In genomic region chr14:23160924-23161522, GRCh38 we compare ENCODE assay signal across 8 cellular contexts. TPM values are rescaled to one million over a fixed set of nuclear protein-coding genes. Genes with fewer than 3 reads are reported as not detected.
DNase-seq lines count a peak whose midpoint lies in the region; ATAC-seq, FAIRE-seq and TF ChIP-seq lines count a peak whose summit lies in the region.

No MANE protein-coding gene starts in this region.

- no peaks in the 10 kb centered on the region for H3K9me3 ChIP-seq in lower lobe of right lung

- no peaks in the 10 kb centered on the region for H3K36me3 Mint-ChIP-seq in activated naive CD4-positive, alpha-beta T cell treated with anti-CD3 and anti-CD28 coated beads for 36 hours (ENCODE audit: low read depth)

- H3K4me3 ChIP-seq in AG09309 (ENCODE audit: control insufficient read depth, low read depth, low read length) (no peak overlapping the region), dorsolateral prefrontal cortex (no peak overlapping the region), lower lobe of right lung (no peak overlapping the region)

- intact Hi-C loops in dorsolateral prefrontal cortex (cut with DNase I) (no loop called here), lower lobe of right lung (cut with DNase I) (no loop called here)
- intact Hi-C loops in activated naive CD4-positive, alpha-beta T cell treated with anti-CD3 and anti-CD28 coated beads for 36 hours (cut with micrococcal nuclease) = no loop called here

- H3K4me1 Mint-ChIP-seq in activated naive CD4-positive, alpha-beta T cell treated with anti-CD3 and anti-CD28 coated beads for 36 hours (ENCODE audit: low read depth) = peaks cover 20% of the 10 kb centered on the region

- H3K9me3 Mint-ChIP-seq in activated naive CD4-positive, alpha-beta T cell treated with anti-CD3 and anti-CD28 coated beads for 36 hours = no peaks in the 10 kb centered on the region

- no peak for FAIRE-seq in urothelium cell line (lab: Jason Lieb, UNC)

- peak; percentile 62 for DNase-seq in AG09309 (ENCODE audit: low read depth)
- peak; percentile 16 for DNase-seq in NCI-H2227 treated with DMSO at 0.1 percent for 48 hours (lab: John Stamatoyannopoulos, UW)
- peak in 5 of 10 donors; percentile 35 to 61 (median 51) for DNase-seq in dorsolateral prefrontal cortex
- DNase-seq in lower lobe of right lung = peak; percentile 72
- peak; percentile 76 for DNase-seq in urothelium cell line (ENCODE audit: low spot score)
- no peak for DNase-seq in activated naive CD4-positive, alpha-beta T cell treated with anti-CD3 and anti-CD28 coated beads for 36 hours

- no peaks in the 10 kb centered on the region for H3K27me3 Mint-ChIP-seq in activated naive CD4-positive, alpha-beta T cell treated with anti-CD3 and anti-CD28 coated beads for 36 hours (ENCODE audit: low read depth)

- no peak overlapping the region for H3K27ac Mint-ChIP-seq in activated naive CD4-positive, alpha-beta T cell treated with anti-CD3 and anti-CD28 coated beads for 36 hours

- TF ChIP-seq CTCF in AG09309 (IDR thresholded peaks at IDR 0.05; ENCODE audit: control insufficient read depth, insufficient read depth, low read depth, low read length, missing control alignments) (no peak), dorsolateral prefrontal cortex (IDR thresholded peaks at IDR 0.05 in 54 of 56, conservative IDR thresholded peaks at IDR 0.05 in 2 of 56; ENCODE audit: low read depth in 1 of 56, partially characterized antibody in 56 of 56) (no peak), lower lobe of right lung (IDR thresholded peaks at IDR 0.05) (no peak)

- H3K36me3 ChIP-seq in lower lobe of right lung = no peaks in the 10 kb centered on the region

- H3K27me3 ChIP-seq in dorsolateral prefrontal cortex (no peaks in the 10 kb centered on the region), lower lobe of right lung (ENCODE audit: low read depth) (no peaks in the 10 kb centered on the region)

- peaks cover 30% of the 10 kb centered on the region for H3K4me1 ChIP-seq in lower lobe of right lung

- ATAC-seq in lower lobe of right lung (peak; percentile 76 to 88), HG03159 (IDR thresholded peaks at IDR 0.05; ENCODE audit: unreplicated experiment) (no peak), HG03045 (IDR thresholded peaks at IDR 0.05; ENCODE audit: unreplicated experiment) (no peak)

- CTCF ChIA-PET in activated naive CD4-positive, alpha-beta T cell treated with anti-CD3 and anti-CD28 coated beads for 36 hours (lab: Charles Lee) = interaction anchor here (1.4 to 4.3 kb wide), 2 partner anchors 40 to 41 kb away, joined by 5 to 20 read pairs; no protein-coding TSS in a partner anchor

- no peak overlapping the region for H3K4me3 Mint-ChIP-seq in activated naive CD4-positive, alpha-beta T cell treated with anti-CD3 and anti-CD28 coated beads for 36 hours

- H3K27ac ChIP-seq in dorsolateral prefrontal cortex = peak overlapping the region in 45 of 59 donors; percentile 16 to 87 (median 61)
- peak overlapping the region; percentile 49 for H3K27ac ChIP-seq in lower lobe of right lung

RNA-seq across cellular contexts. Expression of gene SLC7A8, which starts 22.4 kb away (rescaled TPM):
- 10 to 100 TPM; 15.8 to 59.0 (median 35.8) TPM for total RNA-seq in dorsolateral prefrontal cortex
- 36.8 TPM for total RNA-seq in lower lobe of right lung
- total RNA-seq in activated naive CD4-positive, alpha-beta T cell treated with anti-CD3 and anti-CD28 coated beads for 36 hours = 1 to 10 TPM in 1 of 2 experiments, under 1 TPM in 1; 0.79 to 1.1 TPM

RNA-seq across cellular contexts. Expression of gene CEBPE, which starts 42.0 kb away (rescaled TPM):
- under 1 TPM in 3 of 120 experiments, not detected in 117; 0.37 to 0.54 (median 0.51) TPM for total RNA-seq in dorsolateral prefrontal cortex
- 0.32 TPM for total RNA-seq in lower lobe of right lung
- under 1 TPM; 0.37 to 0.43 TPM for total RNA-seq in activated naive CD4-positive, alpha-beta T cell treated with anti-CD3 and anti-CD28 coated beads for 36 hours

RNA-seq across cellular contexts. Expression of gene CIROP, which starts 56.2 kb away (rescaled TPM):
- total RNA-seq in dorsolateral prefrontal cortex (1 to 10 TPM in 9 of 120 experiments, under 1 TPM in 64, not detected in 47; 0.18 to 1.9 (median 0.40) TPM), lower lobe of right lung (not detected)
- not detected for total RNA-seq in activated naive CD4-positive, alpha-beta T cell treated with anti-CD3 and anti-CD28 coated beads for 36 hours

Comparison
In these comparisons a context has a peak if more than half of its experiments do, and no peak if none do; other contexts are left out.
1. ATAC-seq: peak in lower lobe of right lung (2 of 2); none in HG03159 (single experiment) and HG03045 (single experiment).
2. RNA of gene SLC7A8, which starts 22.4 kb away (total RNA-seq): 36.8 TPM in lower lobe of right lung (single experiment) and 15.8 to 59.0 TPM in dorsolateral prefrontal cortex; 0.79 to 1.1 TPM in activated naive CD4-positive, alpha-beta T cell treated with anti-CD3 and anti-CD28 coated beads for 36 hours; every median in the first group is over 4 times any median in the second.